1 cellular context compared by ENCODE assay signal in genomic region chr11:120344302-120345004, GRCh38.
TF ChIP-seq lines count a peak whose summit lies in the region.

No MANE protein-coding gene starts in this region.

TF ChIP-seq in HEK293, 187 proteins besides CTCF, POLR2A, EP300 and RAD21 (continued from another document):
- TF ChIP-seq, protein P1, sequence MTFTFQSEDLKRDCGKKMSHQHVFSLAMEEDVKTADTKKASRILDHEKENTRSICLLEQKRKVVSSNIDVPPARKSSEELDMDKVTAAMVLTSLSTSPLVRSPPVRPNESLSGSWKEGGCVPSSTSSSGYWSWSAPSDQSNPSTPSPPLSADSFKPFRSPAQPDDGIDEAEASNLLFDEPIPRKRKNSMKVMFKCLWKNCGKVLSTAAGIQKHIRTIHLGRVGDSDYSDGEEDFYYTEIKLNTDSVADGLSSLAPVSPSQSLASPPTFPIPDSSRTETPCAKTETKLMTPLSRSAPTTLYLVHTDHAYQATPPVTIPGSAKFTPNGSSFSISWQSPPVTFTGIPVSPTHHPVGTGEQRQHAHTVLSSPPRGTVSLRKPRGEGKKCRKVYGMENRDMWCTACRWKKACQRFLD (tag by site-specific recombination; IDR thresholded peaks at IDR 0.05): no peak
- TF ChIP-seq ZNF133 (tag by site-specific recombination; IDR thresholded peaks at IDR 0.05): no peak
- no peak for TF ChIP-seq ZNF248 (tag by site-specific recombination; IDR thresholded peaks at IDR 0.05)
- TF ChIP-seq ZNF146 (tag by site-specific recombination; IDR thresholded peaks at IDR 0.05): no peak
- TF ChIP-seq, protein P2, sequence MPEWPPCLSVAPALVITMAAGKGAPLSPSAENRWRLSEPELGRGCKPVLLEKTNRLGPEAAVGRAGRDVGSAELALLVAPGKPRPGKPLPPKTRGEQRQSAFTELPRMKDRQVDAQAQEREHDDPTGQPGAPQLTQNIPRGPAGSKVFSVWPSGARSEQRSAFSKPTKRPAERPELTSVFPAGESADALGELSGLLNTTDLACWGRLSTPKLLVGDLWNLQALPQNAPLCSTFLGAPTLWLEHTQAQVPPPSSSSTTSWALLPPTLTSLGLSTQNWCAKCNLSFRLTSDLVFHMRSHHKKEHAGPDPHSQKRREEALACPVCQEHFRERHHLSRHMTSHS (tag by site-specific recombination; IDR thresholded peaks at IDR 0.05): no peak
- no peak for TF ChIP-seq ZNF280D (tag by site-specific recombination; IDR thresholded peaks at IDR 0.05)
- TF ChIP-seq ZNF426 (tag by site-specific recombination; IDR thresholded peaks at IDR 0.05): no peak
- TF ChIP-seq ZFP3 (tag by site-specific recombination; IDR thresholded peaks at IDR 0.05; ENCODE audit: low read depth): no peak
- no peak for TF ChIP-seq ZNF274 (IDR thresholded peaks at IDR 0.05; ENCODE audit: low read length)
- TF ChIP-seq ZNF274 (tag by site-specific recombination; IDR thresholded peaks at IDR 0.05; ENCODE audit: borderline replicate concordance): no peak
- TF ChIP-seq SP2 (tag by site-specific recombination; IDR thresholded peaks at IDR 0.05): no peak
- no peak for TF ChIP-seq ZFP37 (tag by site-specific recombination; IDR thresholded peaks at IDR 0.05)
- no peak for TF ChIP-seq KLF7 (tag by site-specific recombination; IDR thresholded peaks at IDR 0.05; ENCODE audit: borderline replicate concordance)
- TF ChIP-seq ZSCAN30 (tag by site-specific recombination; IDR thresholded peaks at IDR 0.05): no peak
